In the genomic region with DNA sequence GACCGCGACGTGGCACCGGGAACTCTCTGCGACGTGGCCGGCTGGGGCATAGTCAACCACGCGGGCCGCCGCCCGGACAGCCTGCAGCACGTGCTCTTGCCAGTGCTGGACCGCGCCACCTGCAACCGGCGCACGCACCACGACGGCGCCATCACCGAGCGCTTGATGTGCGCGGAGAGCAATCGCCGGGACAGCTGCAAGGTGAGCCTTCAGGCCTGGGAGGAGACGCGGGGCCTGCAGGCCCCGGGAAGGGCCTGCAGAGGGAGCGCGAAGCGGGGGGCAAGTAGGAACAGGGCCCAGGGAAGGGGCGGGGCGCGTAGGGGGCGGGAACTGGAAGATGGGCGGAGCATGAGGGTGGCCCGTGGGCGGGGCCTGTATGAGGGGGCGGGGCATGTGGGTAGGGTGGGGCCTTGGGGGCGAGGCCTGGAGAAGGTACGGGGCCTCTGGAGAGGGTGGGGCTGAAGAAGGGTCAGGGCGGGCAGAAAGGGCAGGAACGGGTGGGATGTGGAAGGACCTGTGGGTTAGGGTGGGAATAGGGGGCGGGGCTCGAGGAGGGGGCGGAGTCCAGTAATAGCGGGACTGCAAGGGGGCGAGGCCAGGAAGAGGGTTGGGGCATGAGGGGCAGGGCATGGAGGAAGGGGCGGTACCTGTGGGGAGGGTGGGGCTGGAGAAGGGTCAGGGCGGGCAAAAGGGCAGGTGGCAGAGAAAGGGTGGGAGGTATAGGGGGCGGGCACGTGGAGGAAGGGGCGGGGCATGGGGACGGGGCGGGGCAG, we compare ENCODE assay signal across 9 cellular contexts. TPM values are rescaled to one million over a fixed set of nuclear protein-coding genes. Genes with fewer than 3 reads are reported as not detected.
DNase-seq lines count a peak whose midpoint lies in the region; ATAC-seq and TF ChIP-seq lines count a peak whose summit lies in the region.
"Had no signal": no experiment of that assay in that cellular context is flagged by ENCODE, and none has a peak within 500 bp of the region (broad histone marks: within the 10 kb centered on the region; RNA-seq: fewer than 3 reads in every experiment).

No MANE protein-coding gene starts in this region.

- H3K36me3 Mint-ChIP-seq in endodermal cell (ENCODE audit: low read depth) = peaks cover 4% of the 10 kb centered on the region

- H3K9me3 ChIP-seq in endodermal cell (ENCODE audit: control insufficient read depth, low read length) = no peaks in the 10 kb centered on the region

- no peaks in the 10 kb centered on the region for H3K36me3 ChIP-seq in endodermal cell (ENCODE audit: control insufficient read depth, insufficient read depth, low read length)

- no peaks in the 10 kb centered on the region for H3K9me3 Mint-ChIP-seq in endodermal cell

- no peaks in the 10 kb centered on the region for H3K4me1 Mint-ChIP-seq in endodermal cell

- 18 to 32% methylated on average over 22 to 51 of the region's 57 CpGs for WGBS in endodermal cell (ENCODE audit: insufficient coverage in 1 of 2, insufficient read length in 1 of 2), 2 experiments

- H3K27me3 Mint-ChIP-seq in endodermal cell (ENCODE audit: insufficient read depth) = peaks cover 45% of the 10 kb centered on the region

- ATAC-seq in HG02642 (IDR thresholded peaks at IDR 0.05; ENCODE audit: poor library complexity, unreplicated experiment) (no peak), HG03520 (IDR thresholded peaks at IDR 0.05; ENCODE audit: unreplicated experiment) (no peak)

- peaks cover 25% of the 10 kb centered on the region for H3K27me3 ChIP-seq in endodermal cell (ENCODE audit: control insufficient read depth, insufficient read depth, low read length, poor library complexity, severe bottlenecking)

- TF ChIP-seq CTCF in GM12865 (IDR thresholded peaks at IDR 0.05; ENCODE audit: insufficient read depth, low read depth, low read length, missing control alignments) = peak; percentile 1
- peak; percentile 36 for TF ChIP-seq CTCF in endodermal cell (conservative IDR thresholded peaks at IDR 0.05)

- no peak overlapping the region for H3K4me3 Mint-ChIP-seq in endodermal cell

- H3K4me1 ChIP-seq in endodermal cell (ENCODE audit: control insufficient read depth, insufficient read depth, low read length) = no peaks in the 10 kb centered on the region

- H3K27ac ChIP-seq in endodermal cell (ENCODE audit: low read depth, low read length) = no peak overlapping the region

- H3K4me3 ChIP-seq in GM12865 (ENCODE audit: low read depth, low read length) (no peak overlapping the region), endodermal cell (ENCODE audit: low read length) (no peak overlapping the region)

- no peak overlapping the region for H3K9ac ChIP-seq in endodermal cell (ENCODE audit: extremely low read depth, low read length, poor library complexity, severe bottlenecking)

- H3K27ac Mint-ChIP-seq in endodermal cell = no peak overlapping the region

- DNase-seq in GM12865 (ENCODE audit: low read depth) (peak; percentile 70), NCI-H226 (peak; percentile 44), endodermal cell (peak; percentile 97), H4 (ENCODE audit: low spot score) (no peak)
- peak; percentile 60 to 63 for DNase-seq in activated CD4-positive, alpha-beta T cell treated with anti-CD3 and anti-CD28 coated beads, Interleukin-2, amount 50 U/mL, for 4 hours
- DNase-seq in stimulated activated CD4-positive, alpha-beta T cell treated with anti-CD3 and anti-CD28 coated beads, Interleukin-15, amount 100 ng/mL, for 48 hours (ENCODE audit: low read depth in 2 of 2) = peak; percentile 73 to 77

RNA-seq across cellular contexts. Expression of a gene that starts 2.5 kb away (rescaled TPM):
- total RNA-seq in endodermal cell = 1 to 10 TPM in 1 of 2 donors, under 1 TPM in 1; 0.38 to 1.1 TPM
- 0.50 TPM for polyA plus RNA-seq in endodermal cell (2013, experiment 1 of 2)
- not detected for polyA plus RNA-seq in endodermal cell (2013, experiment 2 of 2)
- total RNA-seq in H4 (2014; rRNA removed; shearing (Covaris generic)) = 2.3 and 3.5 TPM in 2 replicates

RNA-seq across cellular contexts. Expression of a gene that starts 9.8 kb away (rescaled TPM):
- not detected for total RNA-seq in endodermal cell
- not detected for polyA plus RNA-seq in endodermal cell (2013, experiment 1 of 2)
- polyA plus RNA-seq in endodermal cell (2013, experiment 2 of 2) = not detected
- total RNA-seq in H4 (2014; rRNA removed; shearing (Covaris generic)) = not detected in 2 replicates
- total RNA-seq: RPMI7951 had no signal

RNA-seq across cellular contexts. Expression of a gene that starts 21.1 kb away (rescaled TPM):
- not detected for total RNA-seq in endodermal cell
- 0.61 TPM for polyA plus RNA-seq in endodermal cell (2013, experiment 1 of 2)
- 0.29 TPM for polyA plus RNA-seq in endodermal cell (2013, experiment 2 of 2)
- total RNA-seq in H4 (2014; rRNA removed; shearing (Covaris generic)) = 0.72 TPM in 1 of 2 replicates, not detected in the other
- total RNA-seq: RPMI7951 had no signal

RNA-seq across cellular contexts. Expression of a gene that starts 31.0 kb away (rescaled TPM):
- 10 to 100 TPM; 75.8 to 92.4 TPM for total RNA-seq in endodermal cell
- 69.8 TPM for polyA plus RNA-seq in endodermal cell (2013, experiment 1 of 2)
- 66.0 TPM for polyA plus RNA-seq in endodermal cell (2013, experiment 2 of 2)
- 16.6 and 27.4 TPM in 2 replicates for total RNA-seq in H4 (2014; rRNA removed; shearing (Covaris generic))

RNA-seq across cellular contexts. Expression of a gene that starts 31.3 kb away (rescaled TPM):
- not detected for total RNA-seq in endodermal cell
- under 0.01 TPM for polyA plus RNA-seq in endodermal cell (2013, experiment 1 of 2)
- under 0.01 TPM for polyA plus RNA-seq in endodermal cell (2013, experiment 2 of 2)
- not detected in 2 replicates for total RNA-seq in H4 (2014; rRNA removed; shearing (Covaris generic))
- total RNA-seq: RPMI7951 had no signal
